8 cellular contexts compared by ENCODE assay signal in genomic region chr10:72334832-72335393, GRCh38. TPM values are rescaled to one million over a fixed set of nuclear protein-coding genes. Genes with fewer than 3 reads are reported as not detected.
DNase-seq lines count a peak whose midpoint lies in the region; ATAC-seq and TF ChIP-seq lines count a peak whose summit lies in the region.

No MANE protein-coding gene starts in this region.

- DNase-seq in CMK (ENCODE audit: low read depth) (peak; percentile 83), mucosa of descending colon (peak; percentile 73 to 96 (median 81)), NCI-H2081 treated with DMSO at 0.1 percent for 48 hours (lab: John Stamatoyannopoulos, UW) (no peak)
- DNase-seq in activated CD4-positive, alpha-beta T cell treated with anti-CD3 and anti-CD28 coated beads, Interleukin-2, amount 50 U/mL, for 4 hours, result peak; percentile 51 to 56
- DNase-seq in stimulated activated effector memory CD8-positive, alpha-beta T cell treated with anti-CD3 and anti-CD28 coated beads, Interleukin-12 subunit alpha, Interleukin-12 subunit beta, amount 100 ng/mL, for 72 hours (ENCODE audit: low spot score in 2 of 2), result peak; percentile 76 to 94

- intact Hi-C loops in mucosa of descending colon (cut with DNase I, micrococcal nuclease), result loop anchor here (10.0 kb wide), 3 partner anchors 100 to 210 kb away; partner anchors contain the start of genes ANAPC16 (in 1 of the 2) and ASCC1 (in 1 of the 2)

- H3K36me3 Mint-ChIP-seq in stimulated activated effector memory CD8-positive, alpha-beta T cell treated with anti-CD3 and anti-CD28 coated beads, Interleukin-12 subunit alpha, Interleukin-12 subunit beta, amount 100 ng/mL, for 72 hours, result peaks cover 91% of the 10 kb centered on the region

- peak overlapping the region; percentile 84 for H3K27ac ChIP-seq in KMS-11
- H3K27ac ChIP-seq in ectodermal cell (ENCODE audit: insufficient read depth, low read depth, low read length, poor library complexity, severe bottlenecking), result peak overlapping the region; percentile 93

- H3K9ac ChIP-seq in KMS-11, result peak overlapping the region; percentile 72

- H3K9me3 ChIP-seq in ectodermal cell (ENCODE audit: control insufficient read depth, low read length) (no peaks in the 10 kb centered on the region), mucosa of descending colon (no peaks in the 10 kb centered on the region)

- H3K4me1 Mint-ChIP-seq in stimulated activated effector memory CD8-positive, alpha-beta T cell treated with anti-CD3 and anti-CD28 coated beads, Interleukin-12 subunit alpha, Interleukin-12 subunit beta, amount 100 ng/mL, for 72 hours, result peaks cover 79% of the 10 kb centered on the region

- peak overlapping the region; percentile 96 for H3K4me2 ChIP-seq in KMS-11

- H3K27ac Mint-ChIP-seq in stimulated activated effector memory CD8-positive, alpha-beta T cell treated with anti-CD3 and anti-CD28 coated beads, Interleukin-12 subunit alpha, Interleukin-12 subunit beta, amount 100 ng/mL, for 72 hours, result peak overlapping the region; percentile 98

- H3K36me3 ChIP-seq in KMS-11 (ENCODE audit: insufficient read depth) (no peaks in the 10 kb centered on the region), ectodermal cell (ENCODE audit: control insufficient read depth, insufficient read depth, low read length) (peaks cover 12% of the 10 kb centered on the region), mucosa of descending colon (ENCODE audit: low read depth) (peaks cover 6% of the 10 kb centered on the region)

- no peak overlapping the region for H3K4me3 ChIP-seq in KMS-11 (IDR thresholded peaks at IDR 0.05; ENCODE audit: insufficient read depth, low read depth, low read length)
- H3K4me3 ChIP-seq in ectodermal cell (ENCODE audit: insufficient read depth, low read depth, low read length), result no peak overlapping the region
- no peak overlapping the region for H3K4me3 ChIP-seq in mucosa of descending colon

- peak overlapping the region; percentile 88 for H3K4me3 Mint-ChIP-seq in stimulated activated effector memory CD8-positive, alpha-beta T cell treated with anti-CD3 and anti-CD28 coated beads, Interleukin-12 subunit alpha, Interleukin-12 subunit beta, amount 100 ng/mL, for 72 hours

- H2AFZ ChIP-seq in KMS-11 (ENCODE audit: low read depth), result peak overlapping the region; percentile 11; the same call in 1 of the 2 replicates

- H3K4me1 ChIP-seq in KMS-11 (ENCODE audit: low read depth, poor library complexity, severe bottlenecking) (peaks cover 70% of the 10 kb centered on the region), ectodermal cell (ENCODE audit: control insufficient read depth, insufficient read depth, low read length) (peaks cover 54% of the 10 kb centered on the region), mucosa of descending colon (ENCODE audit: low read depth) (peaks cover 38% of the 10 kb centered on the region)

- no peaks in the 10 kb centered on the region for H3K9me3 Mint-ChIP-seq in stimulated activated effector memory CD8-positive, alpha-beta T cell treated with anti-CD3 and anti-CD28 coated beads, Interleukin-12 subunit alpha, Interleukin-12 subunit beta, amount 100 ng/mL, for 72 hours

- 80 to 86% methylated on average over 15 of the region's 15 CpGs for WGBS in ectodermal cell, 2 experiments

- no peaks in the 10 kb centered on the region for H3K79me2 ChIP-seq in KMS-11 (ENCODE audit: insufficient read depth, low read depth)

- no peaks in the 10 kb centered on the region for H3K27me3 ChIP-seq in KMS-11 (ENCODE audit: insufficient read depth, low read depth)
- H3K27me3 ChIP-seq in ectodermal cell (ENCODE audit: control insufficient read depth, insufficient read depth, low read length, poor library complexity, severe bottlenecking), result no peaks in the 10 kb centered on the region

- ATAC-seq in GM21515 (IDR thresholded peaks at IDR 0.05; ENCODE audit: unreplicated experiment) (peak; percentile 60), mucosa of descending colon (peak; percentile 55)
- ATAC-seq in stimulated activated effector memory CD8-positive, alpha-beta T cell treated with anti-CD3 and anti-CD28 coated beads, Interleukin-12 subunit alpha, Interleukin-12 subunit beta, amount 100 ng/mL, for 72 hours, result peak; percentile 75

- TF ChIP-seq CTCF in KMS-11 (conservative IDR thresholded peaks at IDR 0.05; ENCODE audit: low read depth, low read length), result no peak
- no peak for TF ChIP-seq CTCF in mucosa of descending colon (IDR thresholded peaks at IDR 0.05)

- no peaks in the 10 kb centered on the region for H4K20me1 ChIP-seq in KMS-11 (ENCODE audit: insufficient read depth)

RNA-seq across cellular contexts. Expression of gene DNAJB12, which starts 19.8 kb away (rescaled TPM):
- 18.7 TPM for polyA plus RNA-seq in ectodermal cell (2013, experiment 1 of 4)
- 21.3 TPM for polyA plus RNA-seq in ectodermal cell (2013, experiment 2 of 4)
- polyA plus RNA-seq in ectodermal cell (2013, experiment 3 of 4), result 15.9 TPM
- 19.3 TPM for polyA plus RNA-seq in ectodermal cell (2013, experiment 4 of 4)
- 10 to 100 TPM; 37.0 to 38.9 (median 37.7) TPM for total RNA-seq in mucosa of descending colon
